In genomic region chr13:43196750-43197149, GRCh38 we compare ENCODE assay signal across 20 cellular contexts.
"Had no signal": no experiment of that assay in that cellular context is flagged by ENCODE, and none has a peak within 500 bp of the region (broad histone marks: within the 10 kb centered on the region; RNA-seq: fewer than 3 reads in every experiment).

No MANE protein-coding gene starts in this region.

- H3K9me3 Mint-ChIP-seq: memory B cell; natural killer cell treated with Interleukin-12 subunit alpha and Interleukin-12 subunit beta and Interleukin-15 and Interleukin-18, amount 100 ng/mL, for 72 hours; stimulated activated memory B cell treated with anti-CD40 and anti-IgM and Interleukin-4, amounts not matched to agents 10 μg/mL and 1 μg/mL and 100 μg/mL, for 72 hours; stimulated activated naive CD8-positive, alpha-beta T cell treated with anti-CD3 and anti-CD28 coated beads, Interleukin-15, Interleukin-2, amounts not matched to agents 100 ng/mL and 50 ng/mL, for 24 hours had no signal

- H3K4me3 Mint-ChIP-seq: immature natural killer cell; memory B cell; natural killer cell treated with Interleukin-12 subunit alpha and Interleukin-12 subunit beta and Interleukin-15 and Interleukin-18, amount 100 ng/mL, for 72 hours; neural progenitor cell; stimulated activated memory B cell treated with anti-CD40 and anti-IgM and Interleukin-4, amounts not matched to agents 10 μg/mL and 1 μg/mL and 100 μg/mL, for 72 hours; stimulated activated naive CD8-positive, alpha-beta T cell treated with anti-CD3 and anti-CD28 coated beads, Interleukin-15, Interleukin-2, amounts not matched to agents 100 ng/mL and 50 ng/mL, for 24 hours had no signal

- H3K27ac Mint-ChIP-seq: immature natural killer cell; memory B cell; natural killer cell treated with Interleukin-12 subunit alpha and Interleukin-12 subunit beta and Interleukin-15 and Interleukin-18, amount 100 ng/mL, for 72 hours; neural progenitor cell; progenitor cell of endocrine pancreas; stimulated activated memory B cell treated with anti-CD40 and anti-IgM and Interleukin-4, amounts not matched to agents 10 μg/mL and 1 μg/mL and 100 μg/mL, for 72 hours; stimulated activated naive CD8-positive, alpha-beta T cell treated with anti-CD3 and anti-CD28 coated beads, Interleukin-15, Interleukin-2, amounts not matched to agents 100 ng/mL and 50 ng/mL, for 24 hours had no signal

- ATAC-seq: esophagus mucosa; foreskin keratinocyte; left lung; lower lobe of right lung; natural killer cell treated with Interleukin-12 subunit alpha and Interleukin-12 subunit beta and Interleukin-15 and Interleukin-18, amount 100 ng/mL, for 72 hours; right lobe of liver; stimulated activated memory B cell treated with anti-CD40 and anti-IgM and Interleukin-4, amounts not matched to agents 10 μg/mL and 1 μg/mL and 100 μg/mL, for 72 hours; upper lobe of right lung had no signal

- DNase-seq: cortex of kidney; effector memory CD4-positive, alpha-beta T cell; foreskin keratinocyte; immature natural killer cell; left lung; lower lobe of right lung; midbrain; pancreas; right lobe of liver; stimulated activated CD4-positive, alpha-beta T cell treated with anti-CD3 and anti-CD28 coated beads, Interleukin-15, amount 100 ng/mL, for 24 hours; stimulated activated CD4-positive, alpha-beta T cell treated with anti-CD3 and anti-CD28 coated beads, Interleukin-1b, Interleukin-23, amount 100 ng/mL, for 48 hours; stimulated activated CD4-positive, alpha-beta T cell treated with anti-CD3 and anti-CD28 coated beads, Interleukin-4, amount 100 ng/mL, for 24 hours; upper lobe of right lung had no signal

- H3K36me3 Mint-ChIP-seq: immature natural killer cell; memory B cell; natural killer cell treated with Interleukin-12 subunit alpha and Interleukin-12 subunit beta and Interleukin-15 and Interleukin-18, amount 100 ng/mL, for 72 hours; neural progenitor cell; stimulated activated memory B cell treated with anti-CD40 and anti-IgM and Interleukin-4, amounts not matched to agents 10 μg/mL and 1 μg/mL and 100 μg/mL, for 72 hours had no signal

- H3K27me3 Mint-ChIP-seq: progenitor cell of endocrine pancreas had no signal

- H3K4me1 Mint-ChIP-seq: immature natural killer cell; memory B cell; neural progenitor cell; stimulated activated memory B cell treated with anti-CD40 and anti-IgM and Interleukin-4, amounts not matched to agents 10 μg/mL and 1 μg/mL and 100 μg/mL, for 72 hours had no signal
